In the genomic region with DNA sequence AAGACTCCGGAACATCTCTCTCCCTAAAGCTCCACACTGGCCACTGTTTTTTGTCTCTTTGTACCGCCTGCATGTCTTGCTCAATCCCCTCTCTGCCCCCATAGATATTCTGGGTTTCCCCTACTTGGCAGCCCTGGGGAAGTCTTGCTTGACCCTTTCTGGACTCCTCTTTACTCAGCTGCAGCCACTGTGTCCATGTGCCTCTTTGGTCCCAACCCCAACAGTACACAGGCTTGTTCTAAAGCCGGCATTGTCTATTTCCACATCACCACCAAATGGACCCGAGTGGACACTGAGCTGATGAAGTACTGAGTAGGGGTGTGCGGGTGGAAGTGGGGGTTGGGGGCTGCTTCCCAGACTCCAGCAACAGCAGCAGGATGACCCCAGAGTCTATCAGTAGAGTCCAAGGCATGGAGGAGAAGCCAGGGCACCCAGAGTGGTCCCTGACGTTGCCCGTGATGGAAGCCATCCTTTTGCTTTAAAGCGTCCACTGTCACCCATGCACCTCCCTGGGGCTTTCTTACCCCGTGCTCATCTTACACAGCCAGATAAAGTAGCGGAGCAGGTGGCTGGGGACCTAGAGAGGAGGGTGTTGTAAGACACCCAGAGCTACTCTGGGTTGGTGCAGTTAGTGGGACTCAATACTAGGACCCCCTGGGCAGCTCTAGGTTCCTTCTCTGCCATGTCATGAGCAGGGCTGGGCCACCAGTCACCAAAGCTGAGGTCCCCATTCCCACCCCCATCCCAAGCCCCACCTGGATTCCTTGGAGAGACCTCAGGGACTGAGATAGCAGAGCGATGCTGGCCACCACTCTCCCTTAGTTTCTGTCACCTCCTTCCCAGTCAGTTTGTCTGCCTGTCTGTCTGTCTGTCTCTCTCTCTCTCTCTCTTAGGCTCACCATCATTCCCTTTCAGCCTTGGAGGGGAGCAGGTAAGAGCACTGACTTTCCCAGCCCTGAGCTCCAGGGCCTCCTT, we compare ENCODE assay signal across 22 cellular contexts. TPM values are rescaled to one million over a fixed set of nuclear protein-coding genes. Genes with fewer than 3 reads are reported as not detected.
DNase-seq lines count a peak whose midpoint lies in the region; ATAC-seq, FAIRE-seq and TF ChIP-seq lines count a peak whose summit lies in the region.
"Had no signal": no experiment of that assay in that cellular context is flagged by ENCODE, and none has a peak within 500 bp of the region (broad histone marks: within the 10 kb centered on the region; RNA-seq: fewer than 3 reads in every experiment).

No MANE protein-coding gene starts in this region.

- no peaks in the 10 kb centered on the region for H3K79me2 ChIP-seq in GM23338 (replicated peaks; ENCODE audit: insufficient read depth)

- no peak overlapping the region for H2AFZ ChIP-seq in GM23338

- H3K36me3 Mint-ChIP-seq in chondrocyte (ENCODE audit: low read depth) = no peaks in the 10 kb centered on the region
- peaks cover 5% of the 10 kb centered on the region; the same call in 1 of the 2 replicates for H3K36me3 Mint-ChIP-seq in HFFc6 (ENCODE audit: low read depth)
- H3K36me3 Mint-ChIP-seq in GM23338 (ENCODE audit: low read depth) = no peaks in the 10 kb centered on the region
- H3K36me3 Mint-ChIP-seq in WTC11 = no peaks in the 10 kb centered on the region
- H3K36me3 Mint-ChIP-seq: natural killer cell treated with Interleukin-12 subunit alpha and Interleukin-12 subunit beta and Interleukin-15 and Interleukin-18, amount 100 ng/mL, for 72 hours had no signal

- peaks cover 41% of the 10 kb centered on the region for H3K27me3 Mint-ChIP-seq in chondrocyte (ENCODE audit: low read depth)
- H3K27me3 Mint-ChIP-seq in HFFc6 (ENCODE audit: insufficient read depth) = peaks cover 2% of the 10 kb centered on the region; the same call in 1 of the 2 replicates
- H3K27me3 Mint-ChIP-seq in GM23338 (ENCODE audit: insufficient read depth, low read depth, poor library complexity) = peaks cover 4% of the 10 kb centered on the region
- H3K27me3 Mint-ChIP-seq in WTC11 (ENCODE audit: low read depth) = peaks cover 26% of the 10 kb centered on the region
- H3K27me3 Mint-ChIP-seq: natural killer cell treated with Interleukin-12 subunit alpha and Interleukin-12 subunit beta and Interleukin-15 and Interleukin-18, amount 100 ng/mL, for 72 hours had no signal

- H3K4me3 ChIP-seq in GM23338 = no peak overlapping the region
- H3K4me3 ChIP-seq: adrenal gland, left lung had no signal

- TF ChIP-seq CTCF in chondrocyte (IDR thresholded peaks at IDR 0.05) (no peak), HFFc6 (IDR thresholded peaks at IDR 0.05) (no peak), GM23338 (conservative IDR thresholded peaks at IDR 0.05; ENCODE audit: low read depth in 2 of 2) (no peak), WTC11 (IDR thresholded peaks at IDR 0.05) (no peak)

- CTCF ChIA-PET in WTC11 (lab: Charles Lee) = interaction anchor here (1.2 to 1.6 kb wide), 3 partner anchors 41 to 157 kb away, joined by 3 to 4 read pairs (median 3); no protein-coding TSS in a partner anchor

- H3K4me1 Mint-ChIP-seq in chondrocyte (ENCODE audit: low read depth) (no peaks in the 10 kb centered on the region), HFFc6 (ENCODE audit: low read depth) (no peaks in the 10 kb centered on the region), GM23338 (no peaks in the 10 kb centered on the region), WTC11 (no peaks in the 10 kb centered on the region)

- TF ChIP-seq POLR2A in GM12891 (IDR thresholded peaks at IDR 0.05; ENCODE audit: low read depth, low read length) = no peak

- no peak for ATAC-seq in GM23338
- no peak for ATAC-seq in WTC11
- ATAC-seq: left lung; natural killer cell treated with Interleukin-12 subunit alpha and Interleukin-12 subunit beta and Interleukin-15 and Interleukin-18, amount 100 ng/mL, for 72 hours had no signal

- H3K27me3 ChIP-seq in GM23338 (ENCODE audit: insufficient read depth) = no peaks in the 10 kb centered on the region
- H3K27me3 ChIP-seq: brain microvascular endothelial cell had no signal

- no peaks in the 10 kb centered on the region for H3K9me2 ChIP-seq in GM23338 (ENCODE audit: insufficient read depth)

- H3K9me3 Mint-ChIP-seq in chondrocyte (ENCODE audit: low read depth) (peaks cover 6% of the 10 kb centered on the region), HFFc6 (peaks cover 77% of the 10 kb centered on the region), GM23338 (peaks cover 30% of the 10 kb centered on the region), WTC11 (peaks cover 14% of the 10 kb centered on the region)
- H3K9me3 Mint-ChIP-seq: natural killer cell treated with Interleukin-12 subunit alpha and Interleukin-12 subunit beta and Interleukin-15 and Interleukin-18, amount 100 ng/mL, for 72 hours had no signal

- DNase-seq in AG20443 (ENCODE audit: low spot score) = peak; percentile 6
- DNase-seq in GM12891 (ENCODE audit: insufficient read length, low spot score) = no peak
- DNase-seq in chondrocyte (ENCODE audit: low spot score) = peak; percentile 35
- DNase-seq in mesenteric fat pad (ENCODE audit: low spot score) = peak; percentile 53
- DNase-seq in HFFc6 = no peak
- DNase-seq in stimulated activated CD4-positive, alpha-beta T cell treated with anti-CD3 and anti-CD28 coated beads, Interleukin-2, amount 100 ng/mL, for 48 hours = no peak
- DNase-seq in GM23338 (ENCODE audit: low spot score) = no peak
- DNase-seq in WTC11 (ENCODE audit: low spot score) = no peak
- DNase-seq: activated CD4-positive, alpha-beta T cell treated with anti-CD3 and anti-CD28 coated beads for 4 hours; brain microvascular endothelial cell; dermis blood vessel endothelial cell; DMS79; NCI-H1105 treated with DMSO at 0.1 percent for 48 hours; NCI-H2081 treated with DMSO at 0.1 percent for 48 hours; OCI-M1; SHP77 had no signal

- no peaks in the 10 kb centered on the region for H4K20me1 ChIP-seq in GM23338 (replicated peaks; ENCODE audit: insufficient read depth)

- peak; percentile 88 for FAIRE-seq in GM12891 (lab: Jason Lieb, UNC)
- FAIRE-seq: TTC549 had no signal

- no peaks in the 10 kb centered on the region for H3K4me1 ChIP-seq in GM23338 (ENCODE audit: insufficient read depth)
- H3K4me1 ChIP-seq: adrenal gland had no signal

- no peaks in the 10 kb centered on the region for H3F3A ChIP-seq in GM23338 (replicated peaks; ENCODE audit: low read depth)

- no peaks in the 10 kb centered on the region for H3K36me3 ChIP-seq in GM23338 (ENCODE audit: insufficient read depth)
- H3K36me3 ChIP-seq: adrenal gland, brain microvascular endothelial cell, left lung had no signal

- H3K4me3 Mint-ChIP-seq in chondrocyte (ENCODE audit: unreplicated experiment) (no peak overlapping the region), HFFc6 (no peak overlapping the region), GM23338 (no peak overlapping the region), WTC11 (no peak overlapping the region)
- H3K4me3 Mint-ChIP-seq: natural killer cell treated with Interleukin-12 subunit alpha and Interleukin-12 subunit beta and Interleukin-15 and Interleukin-18, amount 100 ng/mL, for 72 hours had no signal

- POLR2A ChIA-PET in WTC11 (lab: Charles Lee) = no interaction called here

- no peak overlapping the region for H3K27ac ChIP-seq in GM23338 (ENCODE audit: low read depth)
- H3K27ac ChIP-seq: adrenal gland, brain microvascular endothelial cell, HL-60 had no signal

- H3K27ac Mint-ChIP-seq in chondrocyte (ENCODE audit: unreplicated experiment) (no peak overlapping the region), HFFc6 (no peak overlapping the region), GM23338 (no peak overlapping the region), WTC11 (no peak overlapping the region)
- H3K27ac Mint-ChIP-seq: natural killer cell treated with Interleukin-12 subunit alpha and Interleukin-12 subunit beta and Interleukin-15 and Interleukin-18, amount 100 ng/mL, for 72 hours had no signal

- no peak overlapping the region for H3K4me2 ChIP-seq in GM23338

TF ChIP-seq in GM12891, 5 proteins besides CTCF, POLR2A, EP300 and RAD21 (continues in another document):
- TF ChIP-seq SPI1 (IDR thresholded peaks at IDR 0.05; ENCODE audit: low read depth, low read length) (no peak), TAF1 (IDR thresholded peaks at IDR 0.05; ENCODE audit: low read depth, low read length) (no peak)

TF ChIP-seq in GM23338, 12 proteins besides CTCF, POLR2A, EP300 and RAD21:
- no peak for TF ChIP-seq EZH2phosphoT487 (IDR thresholded peaks at IDR 0.05; ENCODE audit: unreplicated experiment)
- TF ChIP-seq JUNB (IDR thresholded peaks at IDR 0.05; ENCODE audit: unreplicated experiment) = no peak

TF ChIP-seq in WTC11, 78 proteins besides CTCF, POLR2A, EP300 and RAD21 (continues in another document):
- TF ChIP-seq CREB1 (CRISPR knock-in tag; IDR thresholded peaks at IDR 0.05) (no peak), ZBTB21 (CRISPR knock-in tag; IDR thresholded peaks at IDR 0.05; ENCODE audit: borderline replicate concordance) (no peak), NR2C2 (CRISPR knock-in tag; IDR thresholded peaks at IDR 0.05) (no peak), NR3C1 (CRISPR knock-in tag; conservative IDR thresholded peaks at IDR 0.05; ENCODE audit: low read depth) (no peak)

RNA-seq across cellular contexts. Expression of a gene that starts 6.2 kb away (rescaled TPM):
- polyA plus RNA-seq in GM12891 (2012; ENCODE audit: low read depth, missing spikeins) = 0.26 TPM
- not detected in 3 replicates for total RNA-seq in chondrocyte
- 1.3 TPM for total RNA-seq in mesenteric fat pad
- total RNA-seq in HFFc6 (2021; fragmentation: NEBNext Ultra II Directional; extraction: Animal tissue kit (Norgen Biotek cat#: 25700)) = not detected
- not detected in 2 replicates for total RNA-seq in GM23338 (2014; rRNA removed; shearing (Covaris generic))
- not detected in 2 replicates for polyA plus RNA-seq in GM23338 (2016; fragmentation: Nextera tagmentation; extraction: Ambion mirVana)
- total RNA-seq in WTC11 (2021) = not detected in 3 replicates
- total RNA-seq: dermis blood vessel endothelial cell had no signal

RNA-seq across cellular contexts. Expression of a gene that starts 20.9 kb away (rescaled TPM):
- polyA plus RNA-seq in GM12891 (2012; ENCODE audit: low read depth, missing spikeins) = 0.63 TPM
- total RNA-seq in chondrocyte (not detected in 3 replicates), mesenteric fat pad (4.1 TPM), WTC11 (2021) (not detected in 3 replicates)
- total RNA-seq in HFFc6 (2021; fragmentation: NEBNext Ultra II Directional; extraction: Animal tissue kit (Norgen Biotek cat#: 25700)) = not detected
- not detected in 2 replicates for total RNA-seq in GM23338 (2014; rRNA removed; shearing (Covaris generic))
- not detected in 2 replicates for polyA plus RNA-seq in GM23338 (2016; fragmentation: Nextera tagmentation; extraction: Ambion mirVana)
- total RNA-seq: dermis blood vessel endothelial cell had no signal

RNA-seq across cellular contexts. Expression of a gene that starts 42.3 kb away (rescaled TPM):
- not detected for polyA plus RNA-seq in GM12891 (2012; ENCODE audit: low read depth, missing spikeins)
- total RNA-seq in chondrocyte (not detected in 3 replicates), mesenteric fat pad (not detected), WTC11 (2021) (not detected in 3 replicates)
- total RNA-seq in HFFc6 (2021; fragmentation: NEBNext Ultra II Directional; extraction: Animal tissue kit (Norgen Biotek cat#: 25700)) = not detected
- not detected in 2 replicates for total RNA-seq in GM23338 (2014; rRNA removed; shearing (Covaris generic))
- not detected in 2 replicates for polyA plus RNA-seq in GM23338 (2016; fragmentation: Nextera tagmentation; extraction: Ambion mirVana)
- total RNA-seq: adrenal gland; dermis blood vessel endothelial cell; natural killer cell treated with Interleukin-12 subunit alpha and Interleukin-12 subunit beta and Interleukin-15 and Interleukin-18, amount 100 ng/mL, for 72 hours; temporal lobe had no signal
- polyA plus RNA-seq: adrenal gland had no signal

RNA-seq across cellular contexts. Expression of a gene that starts 58.6 kb away (rescaled TPM):
- 40.2 TPM for polyA plus RNA-seq in GM12891 (2012; ENCODE audit: low read depth, missing spikeins)
- total RNA-seq in chondrocyte (not detected in 3 replicates), mesenteric fat pad (19.0 TPM), WTC11 (2021) (1.1 to 2.0 TPM (median 1.7 TPM) in 3 replicates)
- not detected for total RNA-seq in HFFc6 (2021; fragmentation: NEBNext Ultra II Directional; extraction: Animal tissue kit (Norgen Biotek cat#: 25700))
- 0.45 and 0.70 TPM in 2 replicates for total RNA-seq in GM23338 (2014; rRNA removed; shearing (Covaris generic))
- polyA plus RNA-seq in GM23338 (2016; fragmentation: Nextera tagmentation; extraction: Ambion mirVana) = 0.37 and 0.54 TPM in 2 replicates
- total RNA-seq: dermis blood vessel endothelial cell had no signal

Comparison
In these comparisons a context has a peak if more than half of its experiments do, and no peak if none do; other contexts are left out.
1. DNase-seq: peak in AG20443 (single experiment), chondrocyte (single experiment) and mesenteric fat pad (single experiment); none in GM12891 (single experiment), HFFc6 (single experiment), stimulated activated CD4-positive, alpha-beta T cell treated with anti-CD3 and anti-CD28 coated beads, Interleukin-2, amount 100 ng/mL, for 48 hours (0 of 2), GM23338 (single experiment) and WTC11 (single experiment).